In genomic region chr16:87861300-87862099, GRCh38 we compare ENCODE assay signal across 8 cellular contexts. TPM values are rescaled to one million over a fixed set of nuclear protein-coding genes. Genes with fewer than 3 reads are reported as not detected.
DNase-seq lines count a peak whose midpoint lies in the region; ATAC-seq, FAIRE-seq and TF ChIP-seq lines count a peak whose summit lies in the region.
"Not testable (repeated sequence)": the region's sequence is repeated elsewhere in the genome, so short reads cannot be mapped to it uniquely, and the experiment has no call there.

No MANE protein-coding gene starts in this region.

- H3K36me3 ChIP-seq in BLaER1 treated with 17β-estradiol and CSF1 and Interleukin-3, amounts not matched to agents 10 nM and 100 nM: peaks cover 0 to 99% (median 73%) of the 10 kb centered on the region in 11 experiments; a peak in 18 of 22 replicates
- peaks cover 41% of the 10 kb centered on the region for H3K36me3 ChIP-seq in Karpas-422 (ENCODE audit: insufficient read depth, low read length)
- not testable (repeated sequence) for H3K36me3 ChIP-seq in GM12878 (ENCODE audit: control insufficient read depth in 2 of 2, insufficient read depth in 2 of 2, low read length in 1 of 2); esophagus squamous epithelium

- DNase-seq in Karpas-422; activated T-cell treated with anti-CD3 and anti-CD28 coated beads, Interleukin-2, amount 50 U/mL, for 24 hours; GM12878 (ENCODE audit: low read depth, low spot score); esophagus squamous epithelium (lab: John Stamatoyannopoulos, UW); osteocyte (ENCODE audit: extremely low spot score, unreplicated experiment); stimulated activated naive B cell treated with anti-CD40 and anti-IgM and Interleukin-4, amounts not matched to agents 10 μg/mL and 1 μg/mL and 100 μg/mL, for 72 hours: not testable (repeated sequence)
- DNase-seq in SK-MEL-5 (ENCODE audit: low read depth, low spot score): peak; percentile 69

- in situ Hi-C loops in SK-MEL-5 (cut with HindIII; ENCODE audit: low pct_unique_long_range_greater_than_20kb, low sequenced_read_pairs): not testable (repeated sequence)
- in situ Hi-C loops in GM12878 (cut with MboI): loop anchor here (10.0 kb wide), 1 partner anchor 477 kb away; the partner anchor contains the start of gene FBXO31

- peaks cover 88% of the 10 kb centered on the region for H3K4me1 Mint-ChIP-seq in activated T-cell treated with anti-CD3 and anti-CD28 coated beads, Interleukin-2, amount 50 U/mL, for 24 hours (ENCODE audit: low read depth)
- H3K4me1 Mint-ChIP-seq in osteocyte (ENCODE audit: unreplicated experiment): peaks cover 75% of the 10 kb centered on the region
- H3K4me1 Mint-ChIP-seq in stimulated activated naive B cell treated with anti-CD40 and anti-IgM and Interleukin-4, amounts not matched to agents 10 μg/mL and 1 μg/mL and 100 μg/mL, for 72 hours: peaks cover 31 to 61% of the 10 kb centered on the region in 2 donors

- SMC1A ChIA-PET in GM12878 (lab: Charles Lee; ENCODE audit: uncharacterized antibody, unreplicated experiment): interaction anchor here (0.8 to 1.6 kb wide), 3 partner anchors 8 to 83 kb away, joined by 3 to 7 read pairs (median 3); no protein-coding TSS in a partner anchor

- peak overlapping the region in 8 of 11 experiments; percentile 39 to 70 (median 52); a peak in 15 of 22 replicates for H3K9ac ChIP-seq in BLaER1 treated with 17β-estradiol and CSF1 and Interleukin-3, amounts not matched to agents 10 nM and 100 nM
- peak overlapping the region; percentile 20; the same call in 1 of the 2 replicates for H3K9ac ChIP-seq in Karpas-422 (ENCODE audit: low read length)
- not testable (repeated sequence) for H3K9ac ChIP-seq in GM12878 (ENCODE audit: control insufficient read depth, insufficient read depth, low read length)

- H3K27me3 ChIP-seq in BLaER1 treated with 17β-estradiol and CSF1 and Interleukin-3, amounts not matched to agents 10 nM and 100 nM; Karpas-422 (ENCODE audit: low read length); GM12878 (replicated peaks in 1 of 2; ENCODE audit: control insufficient read depth in 2 of 2, insufficient read depth in 2 of 2, low read length in 1 of 2); esophagus squamous epithelium: not testable (repeated sequence)

- 83% methylated on average over 17 of the region's 18 CpGs for WGBS in GM12878 (ENCODE audit: insufficient coverage, insufficient replicate concordance, low lambda C conversion rate, missing lambda C conversion rate)
- 40 to 52% methylated on average over 1 to 6 of the region's 18 CpGs for WGBS in esophagus squamous epithelium, 2 donors

- H3K4me3 ChIP-seq in BLaER1 treated with 17β-estradiol and CSF1 and Interleukin-3, amounts not matched to agents 10 nM and 100 nM: peak overlapping the region in 8 of 10 experiments; percentile 18 to 53 (median 41); a peak in 13 of 20 replicates
- H3K4me3 ChIP-seq in Karpas-422 (ENCODE audit: low read length) (peak overlapping the region; percentile 40; the same call in 1 of the 2 replicates), esophagus squamous epithelium (peak overlapping the region in 2 of 4 donors; percentile 6 to 17)
- not testable (repeated sequence) for H3K4me3 ChIP-seq in GM12878

- not testable (repeated sequence) for BruUV-seq in GM12878 (replicated peaks; lab: Mats Ljungman, UMichigan)

- H3K27me3 Mint-ChIP-seq in activated T-cell treated with anti-CD3 and anti-CD28 coated beads, Interleukin-2, amount 50 U/mL, for 24 hours; osteocyte (ENCODE audit: unreplicated experiment); stimulated activated naive B cell treated with anti-CD40 and anti-IgM and Interleukin-4, amounts not matched to agents 10 μg/mL and 1 μg/mL and 100 μg/mL, for 72 hours: not testable (repeated sequence)

- H3K4me3 Mint-ChIP-seq in activated T-cell treated with anti-CD3 and anti-CD28 coated beads, Interleukin-2, amount 50 U/mL, for 24 hours: peak overlapping the region; percentile 64
- H3K4me3 Mint-ChIP-seq in osteocyte (ENCODE audit: unreplicated experiment); stimulated activated naive B cell treated with anti-CD40 and anti-IgM and Interleukin-4, amounts not matched to agents 10 μg/mL and 1 μg/mL and 100 μg/mL, for 72 hours: not testable (repeated sequence)

- not testable (repeated sequence) for TF ChIP-seq RAD21 in GM12878 (IDR thresholded peaks at IDR 0.05; ENCODE audit: insufficient read depth, low read depth, low read length)

- CTCF ChIA-PET in GM12878 (lab: Yijun Ruan, JAX): interaction anchor here (5.3 to 17.0 kb wide), 2 partner anchors 11 to 81 kb away, joined by 40 to 553 read pairs; no protein-coding TSS in a partner anchor

- peaks cover 60 to 100% (median 100%) of the 10 kb centered on the region in 11 experiments; a peak in 21 of 22 replicates for H4K20me1 ChIP-seq in BLaER1 treated with 17β-estradiol and CSF1 and Interleukin-3, amounts not matched to agents 10 nM and 100 nM
- H4K20me1 ChIP-seq in Karpas-422 (ENCODE audit: insufficient read depth, low read depth, low read length): peaks cover 82% of the 10 kb centered on the region
- not testable (repeated sequence) for H4K20me1 ChIP-seq in GM12878 (ENCODE audit: control insufficient read depth, insufficient read depth)

- peaks cover 93 to 100% (median 99%) of the 10 kb centered on the region in 10 experiments for H3K4me1 ChIP-seq in BLaER1 treated with 17β-estradiol and CSF1 and Interleukin-3, amounts not matched to agents 10 nM and 100 nM
- H3K4me1 ChIP-seq in Karpas-422 (ENCODE audit: low read length) (peaks cover 94% of the 10 kb centered on the region), GM12878 (ENCODE audit: control insufficient read depth, insufficient read depth, low read length) (peaks cover 39% of the 10 kb centered on the region), esophagus squamous epithelium (peaks cover 38 to 99% (median 63%) of the 10 kb centered on the region in 3 donors)

- H3K79me2 ChIP-seq in Karpas-422 (ENCODE audit: low read length) (peaks cover 94% of the 10 kb centered on the region), GM12878 (ENCODE audit: control insufficient read depth, insufficient read depth, low read length) (peaks cover 81% of the 10 kb centered on the region)

- RAD21 ChIA-PET in GM12878 (lab: Charles Lee; ENCODE audit: unreplicated experiment): interaction anchor here (1.0 to 1.1 kb wide), 2 partner anchors 51 to 83 kb away, joined by 3 read pairs; no protein-coding TSS in a partner anchor

- H3K36me3 Mint-ChIP-seq in activated T-cell treated with anti-CD3 and anti-CD28 coated beads, Interleukin-2, amount 50 U/mL, for 24 hours (ENCODE audit: low read depth): peaks cover 95% of the 10 kb centered on the region
- H3K36me3 Mint-ChIP-seq in osteocyte (ENCODE audit: unreplicated experiment): peaks cover 15% of the 10 kb centered on the region
- H3K36me3 Mint-ChIP-seq in stimulated activated naive B cell treated with anti-CD40 and anti-IgM and Interleukin-4, amounts not matched to agents 10 μg/mL and 1 μg/mL and 100 μg/mL, for 72 hours: peaks cover 43 to 66% of the 10 kb centered on the region in 2 donors

- peak; percentile 1; the same call in 1 of the 3 replicates for ATAC-seq in GM12878
- not testable (repeated sequence) for ATAC-seq in stimulated activated naive B cell treated with anti-CD40 and anti-IgM and Interleukin-4, amounts not matched to agents 10 μg/mL and 1 μg/mL and 100 μg/mL, for 72 hours (replicated peaks)

- TF ChIP-seq POLR2A in GM12878 (IDR thresholded peaks at IDR 0.05; ENCODE audit: low read depth, low read length); esophagus squamous epithelium (IDR thresholded peaks at IDR 0.05): not testable (repeated sequence)

- H3K4me2 ChIP-seq in BLaER1 treated with 17β-estradiol and CSF1 and Interleukin-3, amounts not matched to agents 10 nM and 100 nM: peak overlapping the region; percentile 79 to 100 (median 92)
- H3K4me2 ChIP-seq in Karpas-422 (ENCODE audit: low read depth, low read length, poor library complexity, severe bottlenecking): peak overlapping the region; percentile 56
- H3K4me2 ChIP-seq in GM12878 (ENCODE audit: control insufficient read depth, insufficient read depth): not testable (repeated sequence)

- not testable (repeated sequence) for H2AFZ ChIP-seq in Karpas-422 (ENCODE audit: low read length); GM12878 (ENCODE audit: control insufficient read depth, low read depth, low read length)

- TF ChIP-seq EP300 in GM12878 (IDR thresholded peaks at IDR 0.05; ENCODE audit: borderline replicate concordance in 1 of 2, control insufficient read depth in 1 of 2, low read depth in 2 of 2, low read length in 2 of 2): not testable (repeated sequence)

- intact Hi-C loops in GM12878 (cut with micrococcal nuclease; ENCODE audit: unreplicated experiment); esophagus squamous epithelium (cut with DNase I): not testable (repeated sequence)

- not testable (repeated sequence) for TF ChIP-seq CTCF in GM12878 (IDR thresholded peaks at IDR 0.05 in 2 of 3, conservative IDR thresholded peaks at IDR 0.05 in 1 of 3; ENCODE audit: control insufficient read depth in 2 of 3, extremely low read depth in 1 of 3, insufficient read depth in 1 of 3, low read depth in 3 of 3, low read length in 3 of 3); esophagus squamous epithelium (IDR thresholded peaks at IDR 0.05); osteocyte (IDR thresholded peaks at IDR 0.05)

- peak overlapping the region in 9 of 11 experiments; percentile 15 to 79 (median 53); a peak in 13 of 22 replicates for H3K27ac ChIP-seq in BLaER1 treated with 17β-estradiol and CSF1 and Interleukin-3, amounts not matched to agents 10 nM and 100 nM
- H3K27ac ChIP-seq in Karpas-422 (ENCODE audit: low read length): peak overlapping the region; percentile 26; the same call in 1 of the 2 replicates
- H3K27ac ChIP-seq in GM12878 (ENCODE audit: control insufficient read depth, insufficient read depth): not testable (repeated sequence)
- peak overlapping the region; percentile 72 to 85 (median 82) for H3K27ac ChIP-seq in esophagus squamous epithelium

- H3K9me3 Mint-ChIP-seq in activated T-cell treated with anti-CD3 and anti-CD28 coated beads, Interleukin-2, amount 50 U/mL, for 24 hours; osteocyte (ENCODE audit: unreplicated experiment); stimulated activated naive B cell treated with anti-CD40 and anti-IgM and Interleukin-4, amounts not matched to agents 10 μg/mL and 1 μg/mL and 100 μg/mL, for 72 hours: not testable (repeated sequence)

- peak overlapping the region; percentile 91 for H3K27ac Mint-ChIP-seq in activated T-cell treated with anti-CD3 and anti-CD28 coated beads, Interleukin-2, amount 50 U/mL, for 24 hours
- H3K27ac Mint-ChIP-seq in osteocyte (ENCODE audit: unreplicated experiment): peak overlapping the region; percentile 42
- H3K27ac Mint-ChIP-seq in stimulated activated naive B cell treated with anti-CD40 and anti-IgM and Interleukin-4, amounts not matched to agents 10 μg/mL and 1 μg/mL and 100 μg/mL, for 72 hours: peak overlapping the region; percentile 42

- not testable (repeated sequence) for H3K9me3 ChIP-seq in BLaER1 treated with 17β-estradiol and CSF1 and Interleukin-3, amounts not matched to agents 10 nM and 100 nM (replicated peaks in 1 of 11); Karpas-422 (ENCODE audit: low read length); GM12878 (replicated peaks; ENCODE audit: control insufficient read depth, insufficient read depth, low read length); esophagus squamous epithelium

- H3K9me2 ChIP-seq in Karpas-422 (replicated peaks; ENCODE audit: insufficient read depth, low read length): not testable (repeated sequence)

- not testable (repeated sequence) for FAIRE-seq in GM12878 (lab: Jason Lieb, UNC)

- POLR2A ChIA-PET in GM12878 (lab: Charles Lee): not testable (repeated sequence)

RNA-seq across cellular contexts. Expression of gene SLC7A5, which starts 7.8 kb away (rescaled TPM):
- total RNA-seq in Karpas-422 (2014; rRNA removed; shearing (Covaris generic); ENCODE audit: low replicate concordance): 163 and 177 TPM in 2 replicates
- 190 and 226 TPM in 2 replicates for total RNA-seq in SK-MEL-5 (2014; rRNA removed; shearing (Covaris generic))
- 762 and 970 TPM in 2 replicates for polyA plus RNA-seq in SK-MEL-5 (2015; cell fraction: cytosol; rRNA removed)
- 170 and 178 TPM in 2 replicates for polyA plus RNA-seq in SK-MEL-5 (2015; cell fraction: nucleus; rRNA removed)
- total RNA-seq in GM12878 (2013; cell fraction: nucleolus; rRNA removed): 30.6 and 32.7 TPM in 2 replicates
- total RNA-seq in GM12878 (2014; rRNA removed) (29.8 and 33.4 TPM in 2 replicates), GM12878 (2014; rRNA removed; fragmentation: Illumina TruSeq; extraction: Trizol) (11.4 and 13.0 TPM in 2 replicates), GM12878 (2021) (95.1 and 101 TPM in 2 replicates), esophagus squamous epithelium (100 to 1,000 TPM in 3 of 4 donors, 10 to 100 TPM in 1; 75.3 to 179 (median 145) TPM), osteocyte (127 and 133 TPM in 2 replicates)
- polyA plus RNA-seq in GM12878 (2011; ENCODE audit: low read depth): 25.8 TPM
- polyA plus RNA-seq in GM12878 (2011; rRNA removed) (4.8 and 8.6 TPM in 2 replicates), GM12878 (2014; fragmentation: Illumina TruSeq; extraction: Trizol) (10.1 and 38.1 TPM in 2 replicates), GM12878 (2014; fragmentation: Nextera tagmentation; extraction: Ambion mirVana) (1 to 10 TPM; 2.3 to 4.2 TPM), GM12878 (2014; rRNA removed) (44.5 and 51.5 TPM in 2 replicates), GM12878 (2016; fragmentation: Nextera tagmentation; extraction: Ambion mirVana) (10 to 100 TPM; 55.0 to 56.2 TPM)
- 15.8 and 16.8 TPM in 2 replicates for polyA plus RNA-seq in GM12878 (2011; cell fraction: cytosol; rRNA removed)
- polyA plus RNA-seq in GM12878 (2011; cell fraction: nucleus; rRNA removed): 25.1 and 32.3 TPM in 2 replicates
- 45.2 and 60.4 TPM in 2 replicates for polyA plus RNA-seq in GM12878 (2012)
- 10.7 and 17.2 TPM in 2 replicates for polyA minus RNA-seq in GM12878 (2011; rRNA and poly(A)+ RNA removed)
- polyA minus RNA-seq in GM12878 (2011; cell fraction: cytosol; rRNA and poly(A)+ RNA removed): 20.3 and 21.6 TPM in 2 replicates
- 10.8 and 18.6 TPM in 2 replicates for polyA minus RNA-seq in GM12878 (2011; cell fraction: nucleus; rRNA and poly(A)+ RNA removed)
